In genomic region chr2:149310349-149310748, GRCh38 we compare ENCODE assay signal across 6 cellular contexts. TPM values are rescaled to one million over a fixed set of nuclear protein-coding genes. Genes with fewer than 3 reads are reported as not detected.
"Had no signal": no experiment of that assay in that cellular context is flagged by ENCODE, and none has a peak within 500 bp of the region (broad histone marks: within the 10 kb centered on the region; RNA-seq: fewer than 3 reads in every experiment).

No MANE protein-coding gene starts in this region.

- H3K36me3 Mint-ChIP-seq: IgD-negative memory B cell had no signal

- DNase-seq: IMR-90, KBM-7 had no signal

- H3K27ac ChIP-seq: HL-60 had no signal

- ATAC-seq: HepG2, K562 had no signal

- H3K4me3 ChIP-seq: K562 had no signal

- H3K27ac Mint-ChIP-seq: IgD-negative memory B cell had no signal

- H3K4me3 Mint-ChIP-seq: IgD-negative memory B cell had no signal

RNA-seq across cellular contexts. Expression of gene LYPD6, which starts 20.0 kb away (rescaled TPM):
- total RNA-seq: K562 had no signal
- polyA plus RNA-seq: IgD-negative memory B cell, K562 had no signal
